ENCODE assay signal across 21 cellular contexts in genomic region chr22:24124247-24124646, GRCh38.
"Had no signal": no experiment of that assay in that cellular context is flagged by ENCODE, and none has a peak within 500 bp of the region (broad histone marks: within the 10 kb centered on the region; RNA-seq: fewer than 3 reads in every experiment).

No MANE protein-coding gene starts in this region.

- ATAC-seq: K562, PC-3 had no signal

- H3K4me1 Mint-ChIP-seq: activated CD4-positive, alpha-beta memory T cell treated with anti-CD3 and anti-CD28 coated beads, Interleukin-2, amount 10 ng/mL, durations not matched to agents 7 days and 5 days; activated naive CD4-positive, alpha-beta T cell treated with anti-CD3 and anti-CD28 coated beads, Interleukin-2, amount 10 ng/mL, durations not matched to agents 7 days and 5 days had no signal

- H3K27ac Mint-ChIP-seq: activated CD4-positive, alpha-beta memory T cell treated with anti-CD3 and anti-CD28 coated beads, Interleukin-2, amount 10 ng/mL, durations not matched to agents 7 days and 5 days; activated naive CD4-positive, alpha-beta T cell treated with anti-CD3 and anti-CD28 coated beads, Interleukin-2, amount 10 ng/mL, durations not matched to agents 7 days and 5 days had no signal

- H3K27me3 Mint-ChIP-seq: activated CD4-positive, alpha-beta memory T cell treated with anti-CD3 and anti-CD28 coated beads, Interleukin-2, amount 10 ng/mL, durations not matched to agents 7 days and 5 days; activated naive CD4-positive, alpha-beta T cell treated with anti-CD3 and anti-CD28 coated beads, Interleukin-2, amount 10 ng/mL, durations not matched to agents 7 days and 5 days; central memory CD8-positive, alpha-beta T cell had no signal

- DNase-seq: activated CD4-positive, alpha-beta memory T cell treated with anti-CD3 and anti-CD28 coated beads, Interleukin-2, amount 10 ng/mL, durations not matched to agents 7 days and 5 days; activated CD4-positive, alpha-beta T cell treated with anti-CD3 and anti-CD28 coated beads, Interleukin-2, amount 50 U/mL, for 1 hour; activated CD4-positive, CD25-positive, alpha-beta regulatory T cell; activated CD8-positive, alpha-beta memory T cell treated with anti-CD3 and anti-CD28 coated beads, Interleukin-2, amount 50 U/mL, for 48 hours; activated gamma-delta T cell treated with Interleukin-2 at 50 U/mL for 16 hours; activated naive CD4-positive, alpha-beta T cell treated with anti-CD3 and anti-CD28 coated beads, Interleukin-2, amount 10 ng/mL, durations not matched to agents 7 days and 5 days; activated T-cell treated with anti-CD3 and anti-CD28 coated beads, Interleukin-2, amount 50 U/mL, for 1 hour; aorta; Kasumi-1; NCI-H1105 treated with DMSO at 0.1 percent for 48 hours; NCI-H1436 treated with DMSO at 0.1 percent for 48 hours; NCI-H187; NCI-H446; NCI-H524; NCI-H748 treated with DMSO at 0.1 percent for 48 hours; PC-3; SIG-M5; T-helper 2 cell; T1000 had no signal

- H3K4me3 ChIP-seq: K562 had no signal

- H3K9me3 Mint-ChIP-seq: activated CD4-positive, alpha-beta memory T cell treated with anti-CD3 and anti-CD28 coated beads, Interleukin-2, amount 10 ng/mL, durations not matched to agents 7 days and 5 days; activated naive CD4-positive, alpha-beta T cell treated with anti-CD3 and anti-CD28 coated beads, Interleukin-2, amount 10 ng/mL, durations not matched to agents 7 days and 5 days; central memory CD8-positive, alpha-beta T cell had no signal

- H3K4me3 Mint-ChIP-seq: activated CD4-positive, alpha-beta memory T cell treated with anti-CD3 and anti-CD28 coated beads, Interleukin-2, amount 10 ng/mL, durations not matched to agents 7 days and 5 days; activated naive CD4-positive, alpha-beta T cell treated with anti-CD3 and anti-CD28 coated beads, Interleukin-2, amount 10 ng/mL, durations not matched to agents 7 days and 5 days; central memory CD8-positive, alpha-beta T cell had no signal
